In genomic region chr14:105911006-105911847, GRCh38 we compare ENCODE assay signal across 19 cellular contexts.
A peak's percentile ranks its signal among the peaks of the same experiment; 100 is the strongest.
DNase-seq lines count a peak whose midpoint lies in the region; ATAC-seq and TF ChIP-seq lines count a peak whose summit lies in the region.
"Had no signal": no experiment of that assay in that cellular context is flagged by ENCODE, and none has a peak within 500 bp of the region (broad histone marks: within the 10 kb centered on the region; RNA-seq: fewer than 3 reads in every experiment).

No MANE protein-coding gene starts in this region.

- H3K27me3 ChIP-seq in right atrium auricular region (no peaks in the 10 kb centered on the region), osteoblast (ENCODE audit: insufficient read depth, low read length) (no peaks in the 10 kb centered on the region), aorta (ENCODE audit: control insufficient read depth in 1 of 2, insufficient read depth in 2 of 2, low read length in 1 of 2) (no peaks in the 10 kb centered on the region)

- H3K36me3 ChIP-seq in right atrium auricular region (no peaks in the 10 kb centered on the region), osteoblast (ENCODE audit: insufficient read depth, low read length) (no peaks in the 10 kb centered on the region), aorta (ENCODE audit: control insufficient read depth in 1 of 2, insufficient read depth in 2 of 2, low read length in 1 of 2) (no peaks in the 10 kb centered on the region)

- H3K4me1 ChIP-seq in right atrium auricular region (no peaks in the 10 kb centered on the region), osteoblast (ENCODE audit: insufficient read depth, low read length) (no peaks in the 10 kb centered on the region), aorta (ENCODE audit: control insufficient read depth in 1 of 2, insufficient read depth in 2 of 2, low read length in 2 of 2) (no peaks in the 10 kb centered on the region)

- peaks cover 0 to 6% of the 10 kb centered on the region in 2 donors for H3K4me1 Mint-ChIP-seq in natural killer cell

- H3K4me3 Mint-ChIP-seq in natural killer cell, result no peak overlapping the region

- TF ChIP-seq CTCF in right atrium auricular region (IDR thresholded peaks at IDR 0.05), result no peak
- no peak for TF ChIP-seq CTCF in osteoblast (IDR thresholded peaks at IDR 0.05; ENCODE audit: extremely low read depth, low read depth, low read length)
- TF ChIP-seq CTCF in natural killer cell (IDR thresholded peaks at IDR 0.05), result no peak

- no peaks in the 10 kb centered on the region for H3K79me2 ChIP-seq in osteoblast (ENCODE audit: insufficient read depth, low read length)

- H3K4me3 ChIP-seq in right atrium auricular region (no peak overlapping the region), osteoblast (ENCODE audit: insufficient read depth, low read length) (no peak overlapping the region), aorta (ENCODE audit: low read length in 2 of 2) (no peak overlapping the region)

- intact Hi-C loops in Right ventricle myocardium superior (cut with DNase I), result no loop called here
- intact Hi-C loops in left ventricle myocardium superior (cut with micrococcal nuclease), result no loop called here
- intact Hi-C loops in aorta (cut with DNase I), result no loop called here
- intact Hi-C loops in natural killer cell (cut with micrococcal nuclease), result no loop called here

- H3K36me3 Mint-ChIP-seq in natural killer cell, result no peaks in the 10 kb centered on the region

- no peak overlapping the region for H3K27ac ChIP-seq in right atrium auricular region
- H3K27ac ChIP-seq in osteoblast (ENCODE audit: low read depth, low read length), result no peak overlapping the region
- H3K27ac ChIP-seq in aorta (ENCODE audit: low read depth in 1 of 2, low read length in 2 of 2), result no peak overlapping the region

- H3K9me3 ChIP-seq in right atrium auricular region, result peaks cover 0 to 6% of the 10 kb centered on the region in 2 donors
- no peaks in the 10 kb centered on the region for H3K9me3 ChIP-seq in osteoblast (ENCODE audit: low read depth, low read length)
- H3K9me3 ChIP-seq in aorta (ENCODE audit: control insufficient read depth, low read length), result no peaks in the 10 kb centered on the region

- H3K9me3 Mint-ChIP-seq in natural killer cell, result no peaks in the 10 kb centered on the region

- H3K27ac Mint-ChIP-seq in natural killer cell, result no peak overlapping the region

- DNase-seq in Right ventricle myocardium superior, result peak; percentile 16
- DNase-seq in right atrium auricular region (ENCODE audit: low spot score), result no peak
- DNase-seq in left ventricle myocardium superior, result peak; percentile 5
- DNase-seq in osteoblast (ENCODE audit: insufficient read length, low spot score, missing footprints), result peak; percentile 62
- DNase-seq in aorta, result peak; percentile 35 to 45
- no peak for DNase-seq in natural killer cell
- DNase-seq in NCI-H345 treated with DMSO at 0.1 percent for 48 hours (lab: John Stamatoyannopoulos, UW; ENCODE audit: unreplicated experiment), result no peak
- DNase-seq in CD1c-positive myeloid dendritic cell (ENCODE audit: extremely low spot score), result no peak
- DNase-seq: 8988T, C1 segment of cervical spinal cord, GDM1, Karpas-422, NCI-H1694, NCI-H2081, NCI-H2171 treated with DMSO at 0.1 percent for 48 hours, NCI-H446, NCI-H526, OCI-M1, SHP77 had no signal

- no peak overlapping the region for H2AFZ ChIP-seq in osteoblast (ENCODE audit: low read length)

- no peaks in the 10 kb centered on the region for H4K20me1 ChIP-seq in osteoblast (ENCODE audit: insufficient read depth, low read length)

- H3K4me2 ChIP-seq in osteoblast (ENCODE audit: insufficient read depth, low read length), result no peak overlapping the region

- peaks cover 6% of the 10 kb centered on the region in 2 donors for H3K27me3 Mint-ChIP-seq in natural killer cell (ENCODE audit: low read depth in 2 of 2)

- WGBS in aorta, 2 donors, result 71 to 80% methylated on average over 17 to 18 of the region's 18 CpGs

- ATAC-seq in Right ventricle myocardium superior (ENCODE audit: poor library complexity), result no peak
- no peak for ATAC-seq in left ventricle myocardium superior
- no peak for ATAC-seq in aorta (ENCODE audit: low FRiP score)
- no peak for ATAC-seq in natural killer cell

Comparison
In these comparisons a context has a peak if more than half of its experiments do, and no peak if none do; other contexts are left out.
1. DNase-seq: peak in Right ventricle myocardium superior (single experiment), left ventricle myocardium superior (single experiment), osteoblast (single experiment) and aorta (2 of 2); none in right atrium auricular region (single experiment), natural killer cell (single experiment), NCI-H345 treated with DMSO at 0.1 percent for 48 hours (single experiment) and CD1c-positive myeloid dendritic cell (single experiment).